In genomic region chr6:139376054-139376355, GRCh38 we compare ENCODE assay signal across 8 cellular contexts.
DNase-seq lines count a peak whose midpoint lies in the region; ATAC-seq and TF ChIP-seq lines count a peak whose summit lies in the region.

No MANE protein-coding gene starts in this region.

- H3F3A ChIP-seq in DOHH2 (ENCODE audit: control insufficient read depth, insufficient read depth): peaks cover 6% of the 10 kb centered on the region

- no peaks in the 10 kb centered on the region for H3K9me3 ChIP-seq in DOHH2 (ENCODE audit: control insufficient read depth, insufficient read depth, low read length)
- H3K9me3 ChIP-seq in NT2/D1 (ENCODE audit: insufficient read depth, low read length): no peaks in the 10 kb centered on the region
- H3K9me3 ChIP-seq in mucosa of rectum (ENCODE audit: control insufficient read depth in 2 of 2, low read length in 2 of 2): no peaks in the 10 kb centered on the region

- H3K4me2 ChIP-seq in DOHH2 (ENCODE audit: low read length): peak overlapping the region; percentile 88

- H3K27me3 ChIP-seq in DOHH2 (ENCODE audit: control insufficient read depth, low read length): no peaks in the 10 kb centered on the region
- H3K27me3 ChIP-seq in NT2/D1 (ENCODE audit: insufficient read depth, insufficient read length): no peaks in the 10 kb centered on the region
- H3K27me3 ChIP-seq in mucosa of rectum (ENCODE audit: control insufficient read depth in 2 of 2, insufficient read depth in 2 of 2, low read length in 2 of 2): no peaks in the 10 kb centered on the region

- H3K9me2 ChIP-seq in DOHH2 (replicated peaks; ENCODE audit: control insufficient read depth, low read length): no peaks in the 10 kb centered on the region

- peak overlapping the region; percentile 86 for H3K9ac ChIP-seq in NT2/D1 (ENCODE audit: insufficient read length, low read depth)
- peak overlapping the region; percentile 87 to 98 for H3K9ac ChIP-seq in mucosa of rectum (ENCODE audit: low read depth in 1 of 2, low read length in 2 of 2)

- no peak for ATAC-seq in HG03460 (IDR thresholded peaks at IDR 0.05; ENCODE audit: unreplicated experiment)
- no peak for ATAC-seq in GM18861 (IDR thresholded peaks at IDR 0.05; ENCODE audit: unreplicated experiment)
- ATAC-seq in HG02973 (IDR thresholded peaks at IDR 0.05; ENCODE audit: unreplicated experiment): no peak

- peaks cover 4% of the 10 kb centered on the region; the same call in 1 of the 2 replicates for H4K20me1 ChIP-seq in DOHH2 (ENCODE audit: control insufficient read depth, insufficient read depth, low read depth, low read length)

- H3K4me3 ChIP-seq in DOHH2 (ENCODE audit: low read length): peak overlapping the region; percentile 93
- H3K4me3 ChIP-seq in NT2/D1 (ENCODE audit: insufficient read length, low read depth): peak overlapping the region; percentile 94
- H3K4me3 ChIP-seq in mucosa of rectum (ENCODE audit: low read length in 2 of 2): peak overlapping the region; percentile 82 to 99

- peaks cover 29% of the 10 kb centered on the region for H3K4me1 ChIP-seq in DOHH2 (ENCODE audit: control insufficient read depth, low read length)
- H3K4me1 ChIP-seq in NT2/D1 (ENCODE audit: insufficient read depth, insufficient read length): no peaks in the 10 kb centered on the region
- H3K4me1 ChIP-seq in mucosa of rectum (ENCODE audit: control insufficient read depth in 2 of 2, insufficient read depth in 2 of 2, low read length in 2 of 2): peaks cover 9 to 19% of the 10 kb centered on the region in 2 donors

- peaks cover 30% of the 10 kb centered on the region for H3K36me3 ChIP-seq in DOHH2 (ENCODE audit: control insufficient read depth, low read length)
- H3K36me3 ChIP-seq in NT2/D1 (ENCODE audit: insufficient read depth, insufficient read length, low read length): peaks cover 25% of the 10 kb centered on the region
- H3K36me3 ChIP-seq in mucosa of rectum (ENCODE audit: control insufficient read depth in 2 of 2, insufficient read depth in 2 of 2, low read length in 2 of 2): peaks cover 11 to 16% of the 10 kb centered on the region in 2 donors

- no peak for DNase-seq in NT2/D1 (ENCODE audit: low read depth, low spot score)
- DNase-seq in activated effector memory CD4-positive, alpha-beta T cell treated with anti-CD3 and anti-CD28 coated beads, Interleukin-2, amount 50 U/mL, for 16 hours: no peak

- H3K79me2 ChIP-seq in DOHH2 (ENCODE audit: control insufficient read depth, low read length): peaks cover 30% of the 10 kb centered on the region

- no peak for TF ChIP-seq CTCF in DOHH2 (IDR thresholded peaks at IDR 0.05; ENCODE audit: low read depth, low read length, poor library complexity, severe bottlenecking)

- H3K27ac ChIP-seq in DOHH2 (ENCODE audit: low read depth, low read length): peak overlapping the region; percentile 86
- peak overlapping the region; percentile 94 for H3K27ac ChIP-seq in cingulate gyrus (ENCODE audit: low read depth, low read length)
- H3K27ac ChIP-seq in mucosa of rectum (ENCODE audit: low read depth in 2 of 2, low read length in 2 of 2): peak overlapping the region; percentile 94 to 100
